ENCODE assay signal across 15 cellular contexts in genomic region chr2:165149439-165149838, GRCh38. TPM values are rescaled to one million over a fixed set of nuclear protein-coding genes. Genes with fewer than 3 reads are reported as not detected.
A peak's percentile ranks its signal among the peaks of the same experiment; 100 is the strongest.
DNase-seq lines count a peak whose midpoint lies in the region; ATAC-seq and TF ChIP-seq lines count a peak whose summit lies in the region.
"Had no signal": no experiment of that assay in that cellular context is flagged by ENCODE, and none has a peak within 500 bp of the region (broad histone marks: within the 10 kb centered on the region; RNA-seq: fewer than 3 reads in every experiment).

No MANE protein-coding gene starts in this region.

- H3K27ac ChIP-seq in neural progenitor cell, result no peak overlapping the region
- H3K27ac ChIP-seq: 22Rv1, SJSA1 had no signal

- no peaks in the 10 kb centered on the region for H3F3A ChIP-seq in neural progenitor cell (ENCODE audit: low read depth)

- no peaks in the 10 kb centered on the region for H3K79me2 ChIP-seq in neural progenitor cell (ENCODE audit: low read depth)

- no peaks in the 10 kb centered on the region for H3K27me3 ChIP-seq in neural progenitor cell
- H3K27me3 ChIP-seq: SJSA1 had no signal

- peak; percentile 78 for ATAC-seq in activated CD4-positive, alpha-beta T cell treated with anti-CD3 and anti-CD28 coated beads for 36 hours
- ATAC-seq in GM21717 (IDR thresholded peaks at IDR 0.05; ENCODE audit: unreplicated experiment) (peak; percentile 94), HG03135 (IDR thresholded peaks at IDR 0.05; ENCODE audit: unreplicated experiment) (peak; percentile 79), naive B cell (ENCODE audit: low read depth in 2 of 2) (peak; percentile 93 to 96), natural killer cell (no peak)
- ATAC-seq: left lobe of liver had no signal

- DNase-seq in activated CD4-positive, alpha-beta T cell treated with anti-CD3 and anti-CD28 coated beads for 36 hours, result peak; percentile 29
- DNase-seq in activated CD4-positive, alpha-beta T cell treated with anti-CD3 and anti-CD28 coated beads for 4 hours, result no peak
- DNase-seq in naive B cell (peak; percentile 60), NCI-H526 treated with DMSO at 0.1 percent for 48 hours (lab: John Stamatoyannopoulos, UW) (no peak), neural progenitor cell (ENCODE audit: low spot score) (no peak), natural killer cell (no peak)
- DNase-seq: activated CD4-positive, alpha-beta memory T cell treated with anti-CD3 and anti-CD28 coated beads for 36 hours; DMS79 treated with DMSO at 0.1 percent for 48 hours; effector CD4-positive, alpha-beta T cell; NCI-H345 had no signal

- no peak for TF ChIP-seq CTCF in neural progenitor cell (IDR thresholded peaks at IDR 0.05)
- TF ChIP-seq CTCF in natural killer cell (IDR thresholded peaks at IDR 0.05), result no peak

- H2AFZ ChIP-seq in neural progenitor cell (replicated peaks), result no peak overlapping the region

- intact Hi-C loops in activated CD4-positive, alpha-beta T cell treated with anti-CD3 and anti-CD28 coated beads for 36 hours (cut with DNase I, micrococcal nuclease), result no loop called here
- intact Hi-C loops in natural killer cell (cut with micrococcal nuclease), result no loop called here

- no peaks in the 10 kb centered on the region for H3K9me3 ChIP-seq in neural progenitor cell (ENCODE audit: low read depth)
- H3K9me3 ChIP-seq: SJSA1 had no signal

- POLR2A ChIA-PET in activated CD4-positive, alpha-beta T cell treated with anti-CD3 and anti-CD28 coated beads for 36 hours (lab: Charles Lee), result no interaction called here

- no peaks in the 10 kb centered on the region for H3K36me3 ChIP-seq in neural progenitor cell
- H3K36me3 ChIP-seq: SJSA1 had no signal

- no peaks in the 10 kb centered on the region for H3K36me3 Mint-ChIP-seq in activated CD4-positive, alpha-beta T cell treated with anti-CD3 and anti-CD28 coated beads for 36 hours (ENCODE audit: low read depth)
- peaks cover 12 to 17% of the 10 kb centered on the region in 2 donors for H3K36me3 Mint-ChIP-seq in naive B cell
- no peaks in the 10 kb centered on the region for H3K36me3 Mint-ChIP-seq in neural progenitor cell
- no peaks in the 10 kb centered on the region for H3K36me3 Mint-ChIP-seq in natural killer cell
- H3K36me3 Mint-ChIP-seq: activated CD4-positive, alpha-beta memory T cell treated with anti-CD3 and anti-CD28 coated beads for 36 hours had no signal

- H3K9ac ChIP-seq in neural progenitor cell, result no peak overlapping the region

- H3K4me3 ChIP-seq in neural progenitor cell, result no peak overlapping the region
- H3K4me3 ChIP-seq: SJSA1 had no signal

- peaks cover 1% of the 10 kb centered on the region for H3K27me3 Mint-ChIP-seq in activated CD4-positive, alpha-beta T cell treated with anti-CD3 and anti-CD28 coated beads for 36 hours
- H3K27me3 Mint-ChIP-seq in naive B cell (no peaks in the 10 kb centered on the region), neural progenitor cell (ENCODE audit: insufficient read depth, low read depth) (no peaks in the 10 kb centered on the region), natural killer cell (ENCODE audit: low read depth in 2 of 2) (no peaks in the 10 kb centered on the region)
- H3K27me3 Mint-ChIP-seq: activated CD4-positive, alpha-beta memory T cell treated with anti-CD3 and anti-CD28 coated beads for 36 hours had no signal

- H3K4me2 ChIP-seq in neural progenitor cell, result no peak overlapping the region

- no peaks in the 10 kb centered on the region for H3K4me1 ChIP-seq in neural progenitor cell

- CTCF ChIA-PET in activated CD4-positive, alpha-beta T cell treated with anti-CD3 and anti-CD28 coated beads for 36 hours (lab: Charles Lee), result no interaction called here

- H3K9me3 Mint-ChIP-seq in activated CD4-positive, alpha-beta T cell treated with anti-CD3 and anti-CD28 coated beads for 36 hours (ENCODE audit: low read depth), result no peaks in the 10 kb centered on the region
- H3K9me3 Mint-ChIP-seq in naive B cell (peaks cover 0 to 1% (median 0%) of the 10 kb centered on the region in 7 donors), neural progenitor cell (no peaks in the 10 kb centered on the region), natural killer cell (no peaks in the 10 kb centered on the region)
- H3K9me3 Mint-ChIP-seq: activated CD4-positive, alpha-beta memory T cell treated with anti-CD3 and anti-CD28 coated beads for 36 hours had no signal

- no peak overlapping the region for H3K27ac Mint-ChIP-seq in activated CD4-positive, alpha-beta T cell treated with anti-CD3 and anti-CD28 coated beads for 36 hours
- peak overlapping the region; percentile 63 to 94 (median 86) for H3K27ac Mint-ChIP-seq in naive B cell
- H3K27ac Mint-ChIP-seq in neural progenitor cell, result no peak overlapping the region
- no peak overlapping the region for H3K27ac Mint-ChIP-seq in natural killer cell
- H3K27ac Mint-ChIP-seq: activated CD4-positive, alpha-beta memory T cell treated with anti-CD3 and anti-CD28 coated beads for 36 hours had no signal

- no peaks in the 10 kb centered on the region for H4K20me1 ChIP-seq in neural progenitor cell (ENCODE audit: low read depth)

- H3K4me3 Mint-ChIP-seq in activated CD4-positive, alpha-beta T cell treated with anti-CD3 and anti-CD28 coated beads for 36 hours, result no peak overlapping the region
- H3K4me3 Mint-ChIP-seq in naive B cell (peak overlapping the region in 5 of 8 donors; percentile 22 to 80 (median 42)), neural progenitor cell (no peak overlapping the region), natural killer cell (no peak overlapping the region)
- H3K4me3 Mint-ChIP-seq: activated CD4-positive, alpha-beta memory T cell treated with anti-CD3 and anti-CD28 coated beads for 36 hours had no signal

- H3K4me1 Mint-ChIP-seq in activated CD4-positive, alpha-beta T cell treated with anti-CD3 and anti-CD28 coated beads for 36 hours, result peaks cover 2% of the 10 kb centered on the region
- H3K4me1 Mint-ChIP-seq in naive B cell (peaks cover 13 to 20% (median 20%) of the 10 kb centered on the region in 3 donors), neural progenitor cell (no peaks in the 10 kb centered on the region), natural killer cell (no peaks in the 10 kb centered on the region)

RNA-seq across cellular contexts. Expression of gene SCN3A, which starts 54.4 kb away (rescaled TPM):
- total RNA-seq in activated CD4-positive, alpha-beta T cell treated with anti-CD3 and anti-CD28 coated beads for 36 hours, result under 1 TPM; 0.23 to 0.30 TPM
- polyA plus RNA-seq in naive B cell (ENCODE audit: low read depth in 6 of 6), result 10 to 100 TPM in 3 of 6 donors, 1 to 10 TPM in 3; 4.2 to 21.5 (median 11.8) TPM
- total RNA-seq in neural progenitor cell (ENCODE audit: low replicate concordance) (0.40 TPM in 1 of 2 replicates, not detected in the other), natural killer cell (under 1 TPM in 2 of 3 donors, not detected in 1; 0.05 to 0.58 TPM)
- total RNA-seq: activated CD4-positive, alpha-beta memory T cell treated with anti-CD3 and anti-CD28 coated beads for 36 hours; left lobe of liver had no signal

Comparison
In these comparisons a context has a peak if more than half of its experiments do, and no peak if none do; other contexts are left out.
1. DNase-seq: peak in activated CD4-positive, alpha-beta T cell treated with anti-CD3 and anti-CD28 coated beads for 36 hours (single experiment) and naive B cell (single experiment); none in activated CD4-positive, alpha-beta T cell treated with anti-CD3 and anti-CD28 coated beads for 4 hours (0 of 2), NCI-H526 treated with DMSO at 0.1 percent for 48 hours (single experiment), neural progenitor cell (single experiment) and natural killer cell (single experiment).
2. ATAC-seq: peak in activated CD4-positive, alpha-beta T cell treated with anti-CD3 and anti-CD28 coated beads for 36 hours (single experiment), GM21717 (single experiment), HG03135 (single experiment) and naive B cell (2 of 2); none in natural killer cell (0 of 3).
3. H3K27ac Mint-ChIP-seq: peak in naive B cell (6 of 6); none in activated CD4-positive, alpha-beta T cell treated with anti-CD3 and anti-CD28 coated beads for 36 hours (single experiment), neural progenitor cell (single experiment) and natural killer cell (0 of 2).
4. H3K4me3 Mint-ChIP-seq: peak in naive B cell (5 of 8); none in activated CD4-positive, alpha-beta T cell treated with anti-CD3 and anti-CD28 coated beads for 36 hours (single experiment), neural progenitor cell (single experiment) and natural killer cell (single experiment).